8 cellular contexts compared by ENCODE assay signal in genomic region chr6:24720604-24721460, GRCh38. TPM values are rescaled to one million over a fixed set of nuclear protein-coding genes. Genes with fewer than 3 reads are reported as not detected.
DNase-seq lines count a peak whose midpoint lies in the region; ATAC-seq and TF ChIP-seq lines count a peak whose summit lies in the region.

No MANE protein-coding gene starts in this region.

- H3K27ac ChIP-seq in cingulate gyrus (ENCODE audit: low read depth, low read length), result peak overlapping the region; percentile 99

- DNase-seq in BJ (ENCODE audit: low read depth) (peak; percentile 98), GM19240 (ENCODE audit: insufficient read length, low spot score) (peak; percentile 74), NCI-H524 (lab: John Stamatoyannopoulos, UW) (peak; percentile 99), kidney epithelial cell (ENCODE audit: low read depth) (peak; percentile 96)
- DNase-seq in activated CD4-positive, alpha-beta T cell treated with anti-CD3 and anti-CD28 coated beads for 4 hours, result peak; percentile 100
- peak; percentile 100 for DNase-seq in stimulated activated CD4-positive, alpha-beta T cell treated with anti-CD3 and anti-CD28 coated beads, Interleukin-15, amount 100 ng/mL, for 24 hours

- H3K36me3 ChIP-seq in BJ (ENCODE audit: control insufficient read depth, insufficient read depth, low read length) (no peaks in the 10 kb centered on the region), kidney epithelial cell (ENCODE audit: control insufficient read depth, insufficient read depth, low read length) (no peaks in the 10 kb centered on the region)

- CTCF ChIA-PET in BJ (lab: Yijun Ruan, JAX), result interaction anchor here (1.1 to 1.7 kb wide), 4 partner anchors 10 to 369 kb away, joined by 3 to 5 read pairs (median 3); no protein-coding TSS in a partner anchor

- POLR2A ChIA-PET in BJ (lab: Charles Lee), result interaction anchor here (0.6 kb wide), 2 partner anchors 22 to 83 kb away, joined by 3 to 5 read pairs; no protein-coding TSS in a partner anchor

- peak; percentile 84 for ATAC-seq in HG03457 (IDR thresholded peaks at IDR 0.05; ENCODE audit: unreplicated experiment)

- TF ChIP-seq CTCF in BJ (IDR thresholded peaks at IDR 0.05; ENCODE audit: insufficient read depth, low read depth, low read length) (no peak), kidney epithelial cell (IDR thresholded peaks at IDR 0.05; ENCODE audit: insufficient read depth, low read length, poor library complexity, severe bottlenecking) (no peak)

- H3K4me3 ChIP-seq in BJ (ENCODE audit: low read depth, low read length) (peak overlapping the region; percentile 99), kidney epithelial cell (ENCODE audit: low read depth, low read length) (peak overlapping the region; percentile 95)

- H3K27me3 ChIP-seq in BJ (ENCODE audit: control insufficient read depth, insufficient read depth, low read length) (no peaks in the 10 kb centered on the region), kidney epithelial cell (ENCODE audit: control insufficient read depth, insufficient read depth, low read length) (no peaks in the 10 kb centered on the region)

RNA-seq across cellular contexts. Expression of gene C6orf62, which starts 1.9 kb away (rescaled TPM):
- polyA plus RNA-seq in BJ (2011; rRNA removed), result 38.9 and 83.8 TPM in 2 replicates
- polyA minus RNA-seq in BJ (2011; rRNA and poly(A)+ RNA removed), result 53.4 and 60.3 TPM in 2 replicates
- 126 and 137 TPM in 2 replicates for total RNA-seq in kidney epithelial cell

RNA-seq across cellular contexts. Expression of gene GMNN, which starts 53.9 kb away (rescaled TPM):
- polyA plus RNA-seq in BJ (2011; rRNA removed), result 13.4 and 17.8 TPM in 2 replicates
- 7.7 and 11.7 TPM in 2 replicates for polyA minus RNA-seq in BJ (2011; rRNA and poly(A)+ RNA removed)
- total RNA-seq in kidney epithelial cell, result 19.8 and 24.0 TPM in 2 replicates

RNA-seq across cellular contexts. Expression of gene ACOT13, which starts 54.0 kb away (rescaled TPM):
- polyA plus RNA-seq in BJ (2011; rRNA removed), result 9.9 and 20.3 TPM in 2 replicates
- polyA minus RNA-seq in BJ (2011; rRNA and poly(A)+ RNA removed), result 1.8 and 2.9 TPM in 2 replicates
- 8.2 and 9.1 TPM in 2 replicates for total RNA-seq in kidney epithelial cell

RNA-seq across cellular contexts. Expression of gene TDP2, which starts 54.1 kb away (rescaled TPM):
- 16.8 and 28.2 TPM in 2 replicates for polyA plus RNA-seq in BJ (2011; rRNA removed)
- 8.0 and 10.1 TPM in 2 replicates for polyA minus RNA-seq in BJ (2011; rRNA and poly(A)+ RNA removed)
- 26.6 and 27.5 TPM in 2 replicates for total RNA-seq in kidney epithelial cell

Comparison
In these comparisons a context has a peak if more than half of its experiments do, and no peak if none do; other contexts are left out.
1. Peak in every context shown above with its lines: DNase-seq, ATAC-seq, H3K4me3 ChIP-seq and H3K27ac ChIP-seq.